In genomic region chr15:65818927-65819562, GRCh38 we compare ENCODE assay signal across 7 cellular contexts. TPM values are rescaled to one million over a fixed set of nuclear protein-coding genes. Genes with fewer than 3 reads are reported as not detected.
DNase-seq lines count a peak whose midpoint lies in the region; ATAC-seq and TF ChIP-seq lines count a peak whose summit lies in the region.

No MANE protein-coding gene starts in this region.

- H3K27me3 ChIP-seq in ovary, result no peaks in the 10 kb centered on the region

- no peak for TF ChIP-seq POLR2A in ovary (IDR thresholded peaks at IDR 0.05)

- peak; percentile 68 for ATAC-seq in GM18909 (IDR thresholded peaks at IDR 0.05; ENCODE audit: poor library complexity, unreplicated experiment)
- ATAC-seq in HG02973 (IDR thresholded peaks at IDR 0.05; ENCODE audit: unreplicated experiment), result peak; percentile 71
- peak; percentile 88 for ATAC-seq in memory B cell (ENCODE audit: low read depth)

- no peak for TF ChIP-seq CTCF in ovary (IDR thresholded peaks at IDR 0.05)

- H3K4me3 Mint-ChIP-seq in memory B cell, result peak overlapping the region; percentile 62

- H3K27ac ChIP-seq in ovary, result no peak overlapping the region

- TF ChIP-seq EP300 in ovary (IDR thresholded peaks at IDR 0.05), result no peak

- no peaks in the 10 kb centered on the region for H3K4me1 ChIP-seq in ovary (ENCODE audit: insufficient read depth)

- peak; percentile 79 for DNase-seq in SKM-1 (lab: John Stamatoyannopoulos, UW; ENCODE audit: unreplicated experiment)
- peak in 1 of 2 donors; percentile 69 for DNase-seq in memory B cell (ENCODE audit: low spot score in 2 of 2)
- no peak for DNase-seq in ovary
- DNase-seq in HCEC 1CT, result no peak
- DNase-seq in hepatic stellate cell (ENCODE audit: low spot score), result no peak

- intact Hi-C loops in ovary (cut with DNase I), result no loop called here

- peaks cover under 1% of the 10 kb centered on the region for H3K9me3 Mint-ChIP-seq in memory B cell

- no peaks in the 10 kb centered on the region for H3K9me3 ChIP-seq in ovary

- H3K27ac Mint-ChIP-seq in memory B cell, result peak overlapping the region; percentile 100

- no peak overlapping the region for H3K4me3 ChIP-seq in ovary

- no peaks in the 10 kb centered on the region for H3K36me3 ChIP-seq in ovary

- no peaks in the 10 kb centered on the region for H3K27me3 Mint-ChIP-seq in memory B cell

- 50 to 59% (median 56%) methylated on average over 4 of the region's 4 CpGs for WGBS in ovary, 3 donors

- H3K4me1 Mint-ChIP-seq in memory B cell, result peaks cover 37% of the 10 kb centered on the region

- H3K36me3 Mint-ChIP-seq in memory B cell, result peaks cover under 1% of the 10 kb centered on the region

RNA-seq across cellular contexts. Expression of gene DENND4A, which starts 27.0 kb away (rescaled TPM):
- 10 to 100 TPM; 40.0 to 63.9 (median 53.5) TPM for total RNA-seq in ovary
- polyA plus RNA-seq in ovary, result 10 to 100 TPM; 10.2 to 15.5 TPM

RNA-seq across cellular contexts. Expression of gene RAB11A, which starts 50.2 kb away (rescaled TPM):
- total RNA-seq in ovary, result 100 to 1,000 TPM in 5 of 7 donors, 10 to 100 TPM in 2; 47.0 to 163 (median 139) TPM
- polyA plus RNA-seq in ovary, result 100 to 1,000 TPM; 110 to 249 TPM
